Comparison of ENCODE assay signal across 1 cellular context in the genomic region with DNA sequence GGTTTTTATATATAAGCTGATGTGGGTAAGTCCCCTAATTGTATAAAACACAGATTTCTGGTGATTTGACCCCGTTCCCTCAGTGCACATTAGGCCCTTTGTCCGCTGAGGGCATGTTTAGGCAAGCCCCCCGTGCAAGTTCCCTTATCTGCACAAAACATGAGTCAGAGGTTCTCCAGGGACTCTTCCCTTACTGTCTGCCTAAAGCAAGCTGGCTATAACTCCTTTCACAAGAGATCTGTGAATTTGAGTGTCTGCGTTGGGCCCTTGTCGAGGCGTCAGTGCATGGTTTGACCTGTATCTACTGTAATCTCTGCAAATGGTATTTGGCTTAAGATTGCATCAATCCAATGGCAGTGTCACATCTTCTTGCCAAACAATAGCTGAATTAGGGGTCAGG.
TF ChIP-seq lines count a peak whose summit lies in the region.

No MANE protein-coding gene starts in this region.

TF ChIP-seq in H1, 55 proteins besides CTCF, POLR2A, EP300 and RAD21:
- TF ChIP-seq SP4 (IDR thresholded peaks at IDR 0.05; ENCODE audit: low read length) (no peak), FOSL1 (IDR thresholded peaks at IDR 0.05; ENCODE audit: insufficient read depth, low read depth, low read length) (no peak), CBX8 (IDR thresholded peaks at IDR 0.05; ENCODE audit: borderline replicate concordance, low read depth, low read length) (no peak), RFX5 (IDR thresholded peaks at IDR 0.05; ENCODE audit: borderline replicate concordance, low read depth, low read length) (no peak), CEBPB (IDR thresholded peaks at IDR 0.05; ENCODE audit: low read depth, low read length) (no peak), RNF2 (IDR thresholded peaks at IDR 0.05; ENCODE audit: borderline replicate concordance, low read depth, low read length, missing control alignments, poor library complexity, severe bottlenecking) (no peak), RXRA (IDR thresholded peaks at IDR 0.05; ENCODE audit: insufficient read depth, low read depth, low read length) (no peak), JUN (IDR thresholded peaks at IDR 0.05; ENCODE audit: low read depth, low read length) (no peak), TAF7 (optimal IDR thresholded peaks at IDR 0.05; ENCODE audit: borderline replicate concordance, low read depth, low read length) (no peak), SIX5 (IDR thresholded peaks at IDR 0.05; ENCODE audit: low read depth, low read length) (no peak), CHD2 (IDR thresholded peaks at IDR 0.05; ENCODE audit: low read length) (no peak), TCF12 (IDR thresholded peaks at IDR 0.05; ENCODE audit: low read depth, low read length) (no peak), SRF (IDR thresholded peaks at IDR 0.05; ENCODE audit: low read depth, low read length) (no peak), SIN3A (conservative IDR thresholded peaks at IDR 0.05 in 1 of 2, IDR thresholded peaks at IDR 0.05 in 1 of 2; ENCODE audit: low read depth in 1 of 2, low read length in 2 of 2) (no peak), BACH1 (IDR thresholded peaks at IDR 0.05; ENCODE audit: low read length) (no peak), KDM1A (IDR thresholded peaks at IDR 0.05; ENCODE audit: borderline replicate concordance, low read length) (no peak), NRF1 (IDR thresholded peaks at IDR 0.05; ENCODE audit: low read depth, low read length) (no peak)
- TF ChIP-seq, protein P1, sequence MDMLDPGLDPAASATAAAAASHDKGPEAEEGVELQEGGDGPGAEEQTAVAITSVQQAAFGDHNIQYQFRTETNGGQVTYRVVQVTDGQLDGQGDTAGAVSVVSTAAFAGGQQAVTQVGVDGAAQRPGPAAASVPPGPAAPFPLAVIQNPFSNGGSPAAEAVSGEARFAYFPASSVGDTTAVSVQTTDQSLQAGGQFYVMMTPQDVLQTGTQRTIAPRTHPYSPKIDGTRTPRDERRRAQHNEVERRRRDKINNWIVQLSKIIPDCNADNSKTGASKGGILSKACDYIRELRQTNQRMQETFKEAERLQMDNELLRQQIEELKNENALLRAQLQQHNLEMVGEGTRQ (IDR thresholded peaks at IDR 0.05; ENCODE audit: low read length): no peak
- TF ChIP-seq, protein P2, sequence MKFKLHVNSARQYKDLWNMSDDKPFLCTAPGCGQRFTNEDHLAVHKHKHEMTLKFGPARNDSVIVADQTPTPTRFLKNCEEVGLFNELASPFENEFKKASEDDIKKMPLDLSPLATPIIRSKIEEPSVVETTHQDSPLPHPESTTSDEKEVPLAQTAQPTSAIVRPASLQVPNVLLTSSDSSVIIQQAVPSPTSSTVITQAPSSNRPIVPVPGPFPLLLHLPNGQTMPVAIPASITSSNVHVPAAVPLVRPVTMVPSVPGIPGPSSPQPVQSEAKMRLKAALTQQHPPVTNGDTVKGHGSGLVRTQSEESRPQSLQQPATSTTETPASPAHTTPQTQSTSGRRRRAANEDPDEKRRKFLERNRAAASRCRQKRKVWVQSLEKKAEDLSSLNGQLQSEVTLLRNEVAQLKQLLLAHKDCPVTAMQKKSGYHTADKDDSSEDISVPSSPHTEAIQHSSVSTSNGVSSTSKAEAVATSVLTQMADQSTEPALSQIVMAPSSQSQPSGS (IDR thresholded peaks at IDR 0.05; ENCODE audit: low read length): no peak
